7 cellular contexts compared by ENCODE assay signal in genomic region chr3:20945892-20946291, GRCh38.
"Had no signal": no experiment of that assay in that cellular context is flagged by ENCODE, and none has a peak within 500 bp of the region (broad histone marks: within the 10 kb centered on the region; RNA-seq: fewer than 3 reads in every experiment).

No MANE protein-coding gene starts in this region.

- FAIRE-seq: H1, H54, HTR-8/SVneo had no signal

- H2AFZ ChIP-seq: GM23338 had no signal

- ATAC-seq: GM23338 had no signal

- H3K4me2 ChIP-seq: GM23338 had no signal

- H3K4me3 ChIP-seq: GM23338 had no signal

- DNase-seq: H9, HCEC 1CT, IMR-90 had no signal
